Comparison of ENCODE assay signal across 8 cellular contexts in the genomic region with DNA sequence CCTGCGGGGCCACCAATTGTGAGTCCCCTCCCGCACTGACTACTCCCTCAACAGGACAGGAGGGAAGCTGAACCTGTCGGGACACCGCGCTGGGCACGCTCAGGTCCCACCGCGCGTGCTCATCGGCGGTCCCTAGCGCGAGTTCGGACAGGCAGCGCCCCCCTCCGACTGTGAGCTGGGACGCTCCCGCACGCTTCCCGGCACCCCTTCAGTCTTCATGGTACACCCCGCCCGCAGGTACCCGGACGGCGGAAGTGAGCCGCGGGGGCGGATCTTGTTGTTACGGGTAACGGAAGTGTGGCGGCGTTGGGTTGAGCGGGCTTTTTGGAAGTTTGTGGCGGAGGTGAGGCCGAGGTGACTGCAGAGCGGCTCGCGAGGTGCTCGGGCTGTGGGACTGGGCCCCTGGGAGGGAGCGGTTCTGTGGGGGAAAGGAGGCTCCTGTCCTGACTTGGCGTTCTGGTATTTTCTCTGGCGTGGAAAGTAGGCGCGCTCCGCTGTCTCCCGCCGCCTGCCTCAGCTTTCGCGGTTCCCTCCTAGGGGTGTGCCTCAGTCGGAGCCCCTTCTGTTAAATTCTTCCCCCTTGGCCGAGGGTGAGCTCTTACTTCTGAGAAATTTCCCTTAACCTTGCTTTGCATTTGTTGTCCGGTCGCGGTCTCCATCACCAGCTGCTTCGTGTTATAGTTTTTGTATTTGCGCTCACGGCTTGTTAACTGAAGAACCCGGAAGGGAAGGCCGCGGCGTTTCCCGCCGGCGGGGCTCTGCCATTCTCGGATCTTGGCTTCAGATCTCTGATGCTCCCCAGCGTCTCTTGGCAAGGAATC. TPM values are rescaled to one million over a fixed set of nuclear protein-coding genes. Genes with fewer than 3 reads are reported as not detected.
DNase-seq lines count a peak whose midpoint lies in the region; ATAC-seq and TF ChIP-seq lines count a peak whose summit lies in the region.

A gene (plus strand): TSS at position 289 of the 821 bp plus-strand sequence. CDS start 3,669 bp downstream, outside the sequence.

- TF ChIP-seq POLR2A in GM19193 (IDR thresholded peaks at IDR 0.05; ENCODE audit: extremely low read depth, insufficient read depth, insufficient read length) = peak; percentile 86

- DNase-seq in BE2C (peak; percentile 98), NCI-H510A (lab: John Stamatoyannopoulos, UW) (peak; percentile 87), choroid plexus epithelial cell (ENCODE audit: low read depth) (peak; percentile 96), kidney tubule cell (ENCODE audit: low spot score) (peak; percentile 95)
- peak; percentile 97 to 98 for DNase-seq in activated CD4-positive, alpha-beta T cell treated with anti-CD3 and anti-CD28 coated beads for 24 hours (ENCODE audit: low read depth in 2 of 2)
- peak; percentile 95 to 97 (median 96) for DNase-seq in stimulated activated CD4-positive, alpha-beta T cell treated with anti-CD3 and anti-CD28 coated beads, Interleukin-1b, Interleukin-23, amount 100 ng/mL, for 24 hours (ENCODE audit: low read depth in 4 of 4, low spot score in 1 of 4)

- no peaks in the 10 kb centered on the region for H3K9me3 ChIP-seq in BE2C

- no peaks in the 10 kb centered on the region; the same call in 1 of the 2 replicates for H3K4me1 ChIP-seq in BE2C

- peaks cover under 1% of the 10 kb centered on the region; the same call in 1 of the 2 replicates for H3K27me3 ChIP-seq in BE2C

- TF ChIP-seq CTCF in BE2C (IDR thresholded peaks at IDR 0.05; ENCODE audit: low read depth, low read length) = peak; percentile 53
- peak; percentile 53 for TF ChIP-seq CTCF in choroid plexus epithelial cell (conservative IDR thresholded peaks at IDR 0.05; ENCODE audit: low read depth, low read length)

- ATAC-seq in HG03439 (IDR thresholded peaks at IDR 0.05; ENCODE audit: unreplicated experiment) = peak; percentile 91

- H3K36me3 ChIP-seq in BE2C = peaks cover 25% of the 10 kb centered on the region

- H3K4me3 ChIP-seq in BE2C (ENCODE audit: low read depth, low read length) = peak within 1 kb of the TSS; percentile 87
- H3K4me3 ChIP-seq in choroid plexus epithelial cell (ENCODE audit: low read depth, low read length) = peak within 1 kb of the TSS; percentile 85

RNA-seq across cellular contexts. Expression of the gene that starts here (rescaled TPM):
- 6.4 TPM for polyA plus RNA-seq in BE2C (2012; ENCODE audit: insufficient read depth, insufficient read length, low read depth)

Comparison
In these comparisons a context has a peak if more than half of its experiments do, and no peak if none do; other contexts are left out.
1. Peak in every context shown above with its lines: DNase-seq, ATAC-seq and H3K4me3 ChIP-seq.